Comparison of ENCODE assay signal across 8 cellular contexts in the genomic region with DNA sequence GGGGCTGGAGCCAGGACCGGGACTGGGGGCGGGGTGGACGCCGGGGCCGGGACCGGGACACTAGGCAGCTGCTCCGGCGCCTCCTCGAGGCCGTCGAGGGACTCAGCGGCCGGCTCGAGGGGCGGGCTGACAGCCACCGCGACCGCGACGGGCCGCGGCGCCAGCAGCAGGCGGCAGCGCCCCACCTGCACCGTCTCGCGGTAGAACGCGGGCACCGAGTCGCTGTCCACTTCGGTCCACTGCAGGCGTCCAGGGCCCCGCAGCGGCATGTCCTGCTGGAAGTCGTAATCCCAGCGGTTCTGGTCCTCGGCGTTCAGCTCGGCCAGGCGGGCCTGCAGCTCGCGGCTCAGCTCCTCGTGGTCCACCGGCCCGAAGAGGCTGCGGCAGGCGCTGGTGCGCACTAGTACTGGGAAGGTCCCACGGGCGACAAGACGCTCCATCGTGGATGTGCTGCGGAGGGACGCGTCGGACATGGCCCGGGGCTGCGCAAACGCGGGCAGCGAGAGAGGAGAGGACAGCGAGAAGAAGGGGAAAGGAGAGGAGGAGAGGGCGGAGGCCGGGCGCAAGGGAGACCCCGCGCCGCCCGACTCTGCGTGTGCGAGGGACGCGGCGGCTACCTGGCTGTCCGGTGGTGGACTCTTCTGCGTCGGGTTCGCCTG. TPM values are rescaled to one million over a fixed set of nuclear protein-coding genes. Genes with fewer than 3 reads are reported as not detected.
DNase-seq lines count a peak whose midpoint lies in the region; ATAC-seq, FAIRE-seq and TF ChIP-seq lines count a peak whose summit lies in the region.

No MANE protein-coding gene starts in this region.

- intact Hi-C loops in endothelial cell of umbilical vein (cut with micrococcal nuclease), result loop anchor here (5.0 to 10.0 kb wide), 3 partner anchors 110 to 580 kb away; a partner anchor contains a TSS

- no peak for FAIRE-seq in endothelial cell of umbilical vein (lab: Jason Lieb, UNC)

- no peak overlapping the region for H3K27ac ChIP-seq in endothelial cell of umbilical vein (ENCODE audit: insufficient read depth, low read depth, low read length)

- POLR2A ChIA-PET in endothelial cell of umbilical vein (lab: Charles Lee), result interaction anchor here (1.4 to 1.7 kb wide), 2 partner anchors 44 to 185 kb away, joined by 4 to 5 read pairs; a partner anchor contains a TSS

- H3K9me3 ChIP-seq in endothelial cell of umbilical vein (replicated peaks; ENCODE audit: control insufficient read depth, insufficient read depth, low read length), result no peaks in the 10 kb centered on the region

- peak overlapping the region in 2 of 3 experiments; percentile 12 to 44 for H3K4me3 ChIP-seq in endothelial cell of umbilical vein (replicated peaks in 1 of 3; ENCODE audit: insufficient read depth in 1 of 3, low read depth in 1 of 3, low read length in 3 of 3)

- DNase-seq in EL, result peak; percentile 50
- peak; percentile 42 for DNase-seq in endothelial cell of umbilical vein (ENCODE audit: low read depth, low spot score)
- peak in 1 of 2 experiments; percentile 66 for DNase-seq in mesothelial cell of epicardium (ENCODE audit: low spot score in 2 of 2, unreplicated experiment in 2 of 2)
- DNase-seq in type B pancreatic cell (ENCODE audit: extremely low spot score, unreplicated experiment), result no peak
- no peak for DNase-seq in GF-D8 (lab: John Stamatoyannopoulos, UW)

- no peak overlapping the region for H3K27ac Mint-ChIP-seq in T-helper 1 cell treated with Interleukin-12 subunit alpha and Interleukin-12 subunit beta and Interleukin-4 antibody, amounts not matched to agents 30 μg/mL and 1 μg/mL, for 36 hours
- H3K27ac Mint-ChIP-seq in mesothelial cell of epicardium (peak overlapping the region; percentile 94), type B pancreatic cell (peak overlapping the region; percentile 86)

- ATAC-seq in HG03135 (IDR thresholded peaks at IDR 0.05; ENCODE audit: unreplicated experiment), result peak; percentile 5
- no peak for ATAC-seq in GM18498 (IDR thresholded peaks at IDR 0.05; ENCODE audit: unreplicated experiment)

- peak overlapping the region; percentile 87 for H3K4me3 Mint-ChIP-seq in T-helper 1 cell treated with Interleukin-12 subunit alpha and Interleukin-12 subunit beta and Interleukin-4 antibody, amounts not matched to agents 30 μg/mL and 1 μg/mL, for 36 hours
- H3K4me3 Mint-ChIP-seq in mesothelial cell of epicardium, result peak overlapping the region; percentile 94
- H3K4me3 Mint-ChIP-seq in type B pancreatic cell, result peak overlapping the region; percentile 95

- dilution Hi-C loops in endothelial cell of umbilical vein (cut with MboI; ENCODE audit: extremely low pct_ligation_motif_present, low sequenced_read_pairs), result no loop called here

- no peak overlapping the region for H3K9ac ChIP-seq in endothelial cell of umbilical vein (replicated peaks; ENCODE audit: extremely low read depth, insufficient read depth, low read length)

- no peaks in the 10 kb centered on the region for H3K36me3 ChIP-seq in endothelial cell of umbilical vein (ENCODE audit: control insufficient read depth in 2 of 2, extremely low read depth in 1 of 2, insufficient read depth in 2 of 2, low read length in 2 of 2)

- H4K20me1 ChIP-seq in endothelial cell of umbilical vein (replicated peaks; ENCODE audit: control insufficient read depth, extremely low read depth, insufficient read depth, low read length), result no peaks in the 10 kb centered on the region

- H2AFZ ChIP-seq in endothelial cell of umbilical vein (ENCODE audit: low read depth, low read length), result peak overlapping the region; percentile 84

- peak overlapping the region; percentile 73 for H3K4me2 ChIP-seq in endothelial cell of umbilical vein (ENCODE audit: insufficient read depth, low read length)

- peaks cover 36% of the 10 kb centered on the region for H3K27me3 Mint-ChIP-seq in T-helper 1 cell treated with Interleukin-12 subunit alpha and Interleukin-12 subunit beta and Interleukin-4 antibody, amounts not matched to agents 30 μg/mL and 1 μg/mL, for 36 hours (ENCODE audit: low read depth)
- H3K27me3 Mint-ChIP-seq in mesothelial cell of epicardium (ENCODE audit: low read depth), result no peaks in the 10 kb centered on the region
- H3K27me3 Mint-ChIP-seq in type B pancreatic cell, result peaks cover 7% of the 10 kb centered on the region

- BruUV-seq in endothelial cell of umbilical vein (replicated peaks; lab: Mats Ljungman, UMichigan), result no TSS peak

- H3K4me1 Mint-ChIP-seq in T-helper 1 cell treated with Interleukin-12 subunit alpha and Interleukin-12 subunit beta and Interleukin-4 antibody, amounts not matched to agents 30 μg/mL and 1 μg/mL, for 36 hours (ENCODE audit: low read depth), result no peaks in the 10 kb centered on the region
- peaks cover 44% of the 10 kb centered on the region for H3K4me1 Mint-ChIP-seq in mesothelial cell of epicardium
- H3K4me1 Mint-ChIP-seq in type B pancreatic cell (ENCODE audit: unreplicated experiment), result peaks cover 25% of the 10 kb centered on the region

- no peak for TF ChIP-seq POLR2A in endothelial cell of umbilical vein (IDR thresholded peaks at IDR 0.05; ENCODE audit: low read depth, low read length)

- TF ChIP-seq CTCF in endothelial cell of umbilical vein (IDR thresholded peaks at IDR 0.05; ENCODE audit: extremely low read depth in 1 of 2, insufficient read depth in 1 of 2, low read depth in 1 of 2, low read length in 2 of 2) (peak; percentile 4 to 41), mesothelial cell of epicardium (IDR thresholded peaks at IDR 0.05; ENCODE audit: unreplicated experiment) (peak; percentile 22), type B pancreatic cell (conservative IDR thresholded peaks at IDR 0.05) (peak; percentile 46)

- no peaks in the 10 kb centered on the region for H3K9me3 Mint-ChIP-seq in T-helper 1 cell treated with Interleukin-12 subunit alpha and Interleukin-12 subunit beta and Interleukin-4 antibody, amounts not matched to agents 30 μg/mL and 1 μg/mL, for 36 hours
- H3K9me3 Mint-ChIP-seq in mesothelial cell of epicardium, result no peaks in the 10 kb centered on the region
- no peaks in the 10 kb centered on the region for H3K9me3 Mint-ChIP-seq in type B pancreatic cell

- no peaks in the 10 kb centered on the region for H3K36me3 Mint-ChIP-seq in T-helper 1 cell treated with Interleukin-12 subunit alpha and Interleukin-12 subunit beta and Interleukin-4 antibody, amounts not matched to agents 30 μg/mL and 1 μg/mL, for 36 hours (ENCODE audit: low read depth)
- H3K36me3 Mint-ChIP-seq in mesothelial cell of epicardium (peaks cover 5% of the 10 kb centered on the region), type B pancreatic cell (peaks cover 4% of the 10 kb centered on the region)

- CTCF ChIA-PET in endothelial cell of umbilical vein (lab: Charles Lee), result interaction anchor here (1.0 to 16.2 kb wide), 3 partner anchors 351 to 691 kb away, joined by 3 to 711 read pairs (median 3); no protein-coding TSS in a partner anchor

- no peaks in the 10 kb centered on the region for H3K9me1 ChIP-seq in endothelial cell of umbilical vein (replicated peaks; ENCODE audit: control insufficient read depth, extremely low read depth, insufficient read depth, low read length)

- peaks cover 8% of the 10 kb centered on the region for H3K4me1 ChIP-seq in endothelial cell of umbilical vein (ENCODE audit: control insufficient read depth, extremely low read depth, insufficient read depth, low read length)

- H3K27me3 ChIP-seq in endothelial cell of umbilical vein (ENCODE audit: control insufficient read depth in 2 of 2, insufficient read depth in 2 of 2, low read length in 2 of 2), result peaks cover 3 to 14% of the 10 kb centered on the region in 2 experiments

- H3K79me2 ChIP-seq in endothelial cell of umbilical vein (ENCODE audit: control insufficient read depth, insufficient read depth, low read length), result no peaks in the 10 kb centered on the region

TF ChIP-seq in endothelial cell of umbilical vein, 7 proteins besides CTCF, POLR2A, EP300 and RAD21:
- TF ChIP-seq FOS (IDR thresholded peaks at IDR 0.05; ENCODE audit: borderline replicate concordance, insufficient read depth, low read length) (no peak), JUN (IDR thresholded peaks at IDR 0.05; ENCODE audit: borderline replicate concordance, insufficient read depth, insufficient read length, low read depth) (no peak), EZH2 (IDR thresholded peaks at IDR 0.05; ENCODE audit: borderline replicate concordance, low read depth, low read length, severe bottlenecking) (peak; percentile 82), GATA2 (IDR thresholded peaks at IDR 0.05; ENCODE audit: insufficient read depth, insufficient read length, low read depth, low read length) (no peak)

RNA-seq across cellular contexts. Expression of a gene that starts 0.4 kb away (rescaled TPM):
- total RNA-seq in endothelial cell of umbilical vein (5.2 and 9.0 TPM in 2 replicates), mesothelial cell of epicardium (132 to 148 TPM (median 146 TPM) in 3 replicates), type B pancreatic cell (ENCODE audit: low replicate concordance) (108 and 140 TPM in 2 replicates)
- 4.1 and 6.6 TPM in 2 replicates for polyA plus RNA-seq in endothelial cell of umbilical vein
- polyA plus RNA-seq in endothelial cell of umbilical vein (2011; cell fraction: cytosol; rRNA removed), result 1.6 and 2.5 TPM in 2 replicates
- 1.9 TPM in 2 replicates for polyA plus RNA-seq in endothelial cell of umbilical vein (2011; cell fraction: nucleus; rRNA removed)
- polyA plus RNA-seq in endothelial cell of umbilical vein (2012), result 0.99 and 2.3 TPM in 2 replicates
- 1.4 and 2.4 TPM in 2 replicates for polyA minus RNA-seq in endothelial cell of umbilical vein
- polyA minus RNA-seq in endothelial cell of umbilical vein (2011; cell fraction: cytosol; rRNA and poly(A)+ RNA removed), result 55.3 TPM
- 0.63 and 2.2 TPM in 2 replicates for polyA minus RNA-seq in endothelial cell of umbilical vein (2011; cell fraction: nucleus; rRNA and poly(A)+ RNA removed)

RNA-seq across cellular contexts. Expression of a gene that starts 44.1 kb away (rescaled TPM):
- total RNA-seq in endothelial cell of umbilical vein (44.5 and 51.5 TPM in 2 replicates), mesothelial cell of epicardium (1.3 to 1.9 TPM (median 1.5 TPM) in 3 replicates), type B pancreatic cell (ENCODE audit: low replicate concordance) (3.7 and 14.2 TPM in 2 replicates)
- polyA plus RNA-seq in endothelial cell of umbilical vein, result 38.5 and 45.6 TPM in 2 replicates
- 20.7 and 42.6 TPM in 2 replicates for polyA plus RNA-seq in endothelial cell of umbilical vein (2011; cell fraction: cytosol; rRNA removed)
- 9.4 and 13.0 TPM in 2 replicates for polyA plus RNA-seq in endothelial cell of umbilical vein (2011; cell fraction: nucleus; rRNA removed)
- 36.8 and 57.9 TPM in 2 replicates for polyA plus RNA-seq in endothelial cell of umbilical vein (2012)
- polyA minus RNA-seq in endothelial cell of umbilical vein, result 3.8 and 5.2 TPM in 2 replicates
- 76.2 TPM for polyA minus RNA-seq in endothelial cell of umbilical vein (2011; cell fraction: cytosol; rRNA and poly(A)+ RNA removed)
- polyA minus RNA-seq in endothelial cell of umbilical vein (2011; cell fraction: nucleus; rRNA and poly(A)+ RNA removed), result 4.0 and 13.1 TPM in 2 replicates

Comparison
In these comparisons a context has a peak if more than half of its experiments do, and no peak if none do; other contexts are left out.
1. DNase-seq: peak in EL (single experiment) and endothelial cell of umbilical vein (single experiment); none in type B pancreatic cell (single experiment) and GF-D8 (single experiment).
2. RNA of a gene that starts 0.4 kb away (total RNA-seq): 132 to 148 TPM in mesothelial cell of epicardium and 108 to 140 TPM in type B pancreatic cell; 5.2 to 9.0 TPM in endothelial cell of umbilical vein; every median in the first group is over 10 times any median in the second.
3. Peak in every context shown above with its lines, with median percentiles within 50 percentile points of each other: H3K4me3 Mint-ChIP-seq and CTCF ChIP-seq.